Comparison of ENCODE assay signal across 1 cellular context in the genomic region with DNA sequence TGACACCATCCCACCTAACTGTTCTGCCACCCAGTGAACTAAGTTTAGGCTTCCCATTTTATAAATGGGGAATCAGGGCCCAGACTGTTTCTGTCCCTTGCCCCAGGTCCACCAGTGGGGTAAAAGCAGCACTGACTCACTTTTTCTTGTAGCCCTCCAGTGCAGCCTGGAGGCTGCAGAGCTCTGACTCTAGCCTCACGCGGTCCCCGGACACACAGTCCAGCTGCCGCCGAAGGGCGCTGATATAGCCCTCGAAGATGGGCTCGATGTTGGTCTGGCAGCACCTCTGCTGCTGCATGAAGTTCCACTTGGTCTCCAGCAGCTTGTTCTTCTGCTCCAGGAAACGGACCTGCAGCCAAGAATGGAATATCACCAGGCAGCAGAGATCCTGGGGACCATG.
TF ChIP-seq lines count a peak whose summit lies in the region.

No MANE protein-coding gene starts in this region.

TF ChIP-seq in H1, 55 proteins besides CTCF, POLR2A, EP300 and RAD21:
- TF ChIP-seq SP4 (IDR thresholded peaks at IDR 0.05; ENCODE audit: low read length) (no peak), SAP30 (IDR thresholded peaks at IDR 0.05; ENCODE audit: insufficient read depth, insufficient replicate concordance, low read length) (no peak), CEBPB (IDR thresholded peaks at IDR 0.05; ENCODE audit: low read depth, low read length) (no peak), BACH1 (IDR thresholded peaks at IDR 0.05; ENCODE audit: low read length) (no peak), TAF1 (IDR thresholded peaks at IDR 0.05; ENCODE audit: low read depth, low read length) (no peak), CHD1 (IDR thresholded peaks at IDR 0.05; ENCODE audit: low read depth, low read length) (no peak), GTF2F1 (IDR thresholded peaks at IDR 0.05; ENCODE audit: borderline replicate concordance, low read depth, low read length) (no peak), ASH2L (IDR thresholded peaks at IDR 0.05; ENCODE audit: low read length) (no peak)
TF ChIP-seq in H1: peak in this region for 0.
